In genomic region chrX:119237526-119238035, GRCh38 we compare ENCODE assay signal across 8 cellular contexts. TPM values are rescaled to one million over a fixed set of nuclear protein-coding genes. Genes with fewer than 3 reads are reported as not detected.
A peak's percentile ranks its signal among the peaks of the same experiment; 100 is the strongest.
DNase-seq lines count a peak whose midpoint lies in the region; TF ChIP-seq lines count a peak whose summit lies in the region.

No MANE protein-coding gene starts in this region.

- H3K27me3 Mint-ChIP-seq in activated T-cell treated with anti-CD3 and anti-CD28 coated beads, Interleukin-2, amount 50 U/mL, for 24 hours, result peaks cover 26% of the 10 kb centered on the region
- H3K27me3 Mint-ChIP-seq in activated naive CD8-positive, alpha-beta T cell treated with anti-CD3 and anti-CD28 coated beads for 36 hours, result peaks cover 3% of the 10 kb centered on the region

- peaks cover 0 to 34% (median 6%) of the 10 kb centered on the region in 4 donors for H3K4me1 ChIP-seq in tibial nerve

- H3K4me3 ChIP-seq in tibial nerve, result peak overlapping the region; percentile 43 to 87 (median 76)

- WGBS in tibial nerve, 2 donors, result 15 to 44% methylated on average over 6 to 7 of the region's 7 CpGs

- H3K9me3 Mint-ChIP-seq in activated T-cell treated with anti-CD3 and anti-CD28 coated beads, Interleukin-2, amount 50 U/mL, for 24 hours, result no peaks in the 10 kb centered on the region
- H3K9me3 Mint-ChIP-seq in activated naive CD8-positive, alpha-beta T cell treated with anti-CD3 and anti-CD28 coated beads for 36 hours, result no peaks in the 10 kb centered on the region

- H3K4me1 Mint-ChIP-seq in activated T-cell treated with anti-CD3 and anti-CD28 coated beads, Interleukin-2, amount 50 U/mL, for 24 hours (ENCODE audit: low read depth), result peaks cover 39% of the 10 kb centered on the region
- H3K4me1 Mint-ChIP-seq in activated naive CD8-positive, alpha-beta T cell treated with anti-CD3 and anti-CD28 coated beads for 36 hours, result peaks cover 34% of the 10 kb centered on the region

- H3K27me3 ChIP-seq in tibial nerve, result peaks cover 0 to 8% of the 10 kb centered on the region in 2 donors

- no peaks in the 10 kb centered on the region for H3K36me3 ChIP-seq in tibial nerve

- no peak for TF ChIP-seq POLR2A in tibial nerve (IDR thresholded peaks at IDR 0.05)

- peak overlapping the region; percentile 79 for H3K4me3 Mint-ChIP-seq in activated T-cell treated with anti-CD3 and anti-CD28 coated beads, Interleukin-2, amount 50 U/mL, for 24 hours
- peak overlapping the region; percentile 88 for H3K4me3 Mint-ChIP-seq in activated naive CD8-positive, alpha-beta T cell treated with anti-CD3 and anti-CD28 coated beads for 36 hours

- no peak for TF ChIP-seq EP300 in tibial nerve (IDR thresholded peaks at IDR 0.05)

- TF ChIP-seq CTCF in tibial nerve (IDR thresholded peaks at IDR 0.05), result no peak

- no peak for DNase-seq in activated T-cell treated with anti-CD3 and anti-CD28 coated beads, Interleukin-2, amount 50 U/mL, for 24 hours
- DNase-seq in activated T-cell treated with anti-CD3 and anti-CD28 coated beads, Interleukin-2, amount 50 U/mL, for 48 hours, result no peak
- no peak for DNase-seq in activated naive CD8-positive, alpha-beta T cell treated with anti-CD3 and anti-CD28 coated beads for 36 hours
- DNase-seq in left kidney (ENCODE audit: low read depth, low spot score) (peak; percentile 47), tibial nerve (ENCODE audit: low spot score in 2 of 2) (no peak), SIG-M5 (lab: John Stamatoyannopoulos, UW) (no peak), NCI-H146 (lab: John Stamatoyannopoulos, UW) (no peak)
- DNase-seq in activated CD4-positive, CD25-positive, alpha-beta regulatory T cell (lab: John Stamatoyannopoulos, UW), result no peak

- H3K36me3 Mint-ChIP-seq in activated T-cell treated with anti-CD3 and anti-CD28 coated beads, Interleukin-2, amount 50 U/mL, for 24 hours (ENCODE audit: low read depth), result peaks cover 42% of the 10 kb centered on the region
- H3K36me3 Mint-ChIP-seq in activated naive CD8-positive, alpha-beta T cell treated with anti-CD3 and anti-CD28 coated beads for 36 hours, result peaks cover 24% of the 10 kb centered on the region

- H3K27ac ChIP-seq in tibial nerve, result peak overlapping the region in 3 of 4 donors; percentile 93 to 94 (median 93)

- no peaks in the 10 kb centered on the region for H3K9me3 ChIP-seq in tibial nerve

- peak overlapping the region; percentile 42 for H3K27ac Mint-ChIP-seq in activated T-cell treated with anti-CD3 and anti-CD28 coated beads, Interleukin-2, amount 50 U/mL, for 24 hours
- peak overlapping the region; percentile 79 for H3K27ac Mint-ChIP-seq in activated naive CD8-positive, alpha-beta T cell treated with anti-CD3 and anti-CD28 coated beads for 36 hours

RNA-seq across cellular contexts. Expression of gene PGRMC1, which starts 1.5 kb away (rescaled TPM):
- 10 to 100 TPM; 48.2 to 49.3 TPM for total RNA-seq in activated naive CD8-positive, alpha-beta T cell treated with anti-CD3 and anti-CD28 coated beads for 36 hours
- total RNA-seq in tibial nerve, result 100 to 1,000 TPM; 151 to 201 (median 169) TPM
